ENCODE assay signal across 20 cellular contexts in genomic region chr10:78301481-78301880, GRCh38.
DNase-seq lines count a peak whose midpoint lies in the region; ATAC-seq, FAIRE-seq and TF ChIP-seq lines count a peak whose summit lies in the region.
"Had no signal": no experiment of that assay in that cellular context is flagged by ENCODE, and none has a peak within 500 bp of the region (broad histone marks: within the 10 kb centered on the region; RNA-seq: fewer than 3 reads in every experiment).

No MANE protein-coding gene starts in this region.

- no peak for FAIRE-seq in H1 (lab: Jason Lieb, UNC)
- FAIRE-seq: frontal cortex, GM18507, HTR-8/SVneo had no signal

- no peak overlapping the region for H3K4me2 ChIP-seq in BLaER1
- no peak overlapping the region for H3K4me2 ChIP-seq in DND-41 (ENCODE audit: insufficient read depth, low read length)
- no peak overlapping the region for H3K4me2 ChIP-seq in H1 (ENCODE audit: insufficient read depth in 1 of 2, low read depth in 2 of 2, low read length in 2 of 2)
- peak overlapping the region; percentile 8 for H3K4me2 ChIP-seq in parathyroid adenoma (ENCODE audit: low read length)

- no peaks in the 10 kb centered on the region for H3K27me3 ChIP-seq in BLaER1
- peaks cover 4% of the 10 kb centered on the region for H3K27me3 ChIP-seq in DND-41 (ENCODE audit: insufficient read depth, low read length, poor library complexity)
- H3K27me3 ChIP-seq in H1 (replicated peaks in 1 of 4; ENCODE audit: control insufficient read depth in 3 of 4, extremely low read depth in 1 of 4, insufficient read depth in 3 of 4, low read length in 3 of 4) = 0 out of 7 replicates have a peak, but pooled peaks cover 0 to 3% (median 0%) of the 10 kb centered on the region in 4 experiments
- H3K27me3 ChIP-seq in parathyroid adenoma (ENCODE audit: control insufficient read depth, insufficient read depth, low read length) = no peaks in the 10 kb centered on the region
- no peaks in the 10 kb centered on the region for H3K27me3 ChIP-seq in aorta (ENCODE audit: control insufficient read depth in 1 of 2, insufficient read depth in 2 of 2, low read length in 1 of 2)
- H3K27me3 ChIP-seq: dorsolateral prefrontal cortex had no signal

- no peak overlapping the region for H3K4ac ChIP-seq in H1 (replicated peaks; ENCODE audit: insufficient read length, low read depth, low read length)

- no peak for TF ChIP-seq EP300 in H1 (IDR thresholded peaks at IDR 0.05; ENCODE audit: borderline replicate concordance in 1 of 2, low read depth in 2 of 2, low read length in 2 of 2)

- CTCF ChIA-PET in H1 (lab: Charles Lee; ENCODE audit: partially characterized antibody) = interaction anchor here (0.6 to 5.3 kb wide), 15 partner anchors 10 to 552 kb away, joined by 3 to 55 read pairs (median 5); no protein-coding TSS in a partner anchor

- H3K4me1 ChIP-seq in BLaER1 = peaks cover 41% of the 10 kb centered on the region
- H3K4me1 ChIP-seq in DND-41 (ENCODE audit: insufficient read depth, low read length) = peaks cover 23% of the 10 kb centered on the region
- peaks cover 7 to 10% (median 7%) of the 10 kb centered on the region in 4 experiments for H3K4me1 ChIP-seq in H1 (replicated peaks in 1 of 4; ENCODE audit: control insufficient read depth in 3 of 4, insufficient read depth in 4 of 4, low read length in 3 of 4)
- peaks cover 20% of the 10 kb centered on the region for H3K4me1 ChIP-seq in parathyroid adenoma
- H3K4me1 ChIP-seq in aorta (ENCODE audit: control insufficient read depth in 1 of 2, insufficient read depth in 2 of 2, low read length in 2 of 2) = no peaks in the 10 kb centered on the region

- H2BK20ac ChIP-seq in H1 (ENCODE audit: low read length) = no peak overlapping the region

- H2BK5ac ChIP-seq in H1 (ENCODE audit: low read depth, low read length) = no peak overlapping the region

- H3K36me3 ChIP-seq in BLaER1 (no peaks in the 10 kb centered on the region), DND-41 (ENCODE audit: insufficient read depth, low read length) (no peaks in the 10 kb centered on the region), H1 (ENCODE audit: control insufficient read depth in 2 of 4, insufficient read depth in 4 of 4, low read length in 3 of 4) (no peaks in the 10 kb centered on the region), parathyroid adenoma (ENCODE audit: control insufficient read depth, insufficient read depth, low read length) (no peaks in the 10 kb centered on the region), aorta (ENCODE audit: control insufficient read depth in 1 of 2, insufficient read depth in 2 of 2, low read length in 1 of 2) (no peaks in the 10 kb centered on the region)
- H3K36me3 ChIP-seq: thoracic aorta had no signal

- H2AFZ ChIP-seq in DND-41 (ENCODE audit: low read depth, low read length) = peak overlapping the region; percentile 76
- no peak overlapping the region for H2AFZ ChIP-seq in H1 (ENCODE audit: low read length)
- H2AFZ ChIP-seq in parathyroid adenoma = peak overlapping the region; percentile 85

- no peak overlapping the region for H3K4me3 ChIP-seq in BLaER1
- H3K4me3 ChIP-seq in DND-41 (ENCODE audit: low read depth in 1 of 2, low read length in 2 of 2) = no peak overlapping the region
- H3K4me3 ChIP-seq in H1 (ENCODE audit: extremely low read depth in 1 of 4, insufficient read depth in 2 of 4, low read depth in 3 of 4, low read length in 4 of 4) = no peak overlapping the region
- H3K4me3 ChIP-seq in parathyroid adenoma (ENCODE audit: low read depth, low read length) = no peak overlapping the region
- H3K4me3 ChIP-seq in aorta (ENCODE audit: low read length in 2 of 2) = no peak overlapping the region
- H3K4me3 ChIP-seq: dorsolateral prefrontal cortex, thoracic aorta had no signal

- ATAC-seq in DND-41 (ENCODE audit: insufficient read depth, low read depth) = no peak
- no peak for ATAC-seq in GM19397 (IDR thresholded peaks at IDR 0.05; ENCODE audit: unreplicated experiment)
- no peak for ATAC-seq in aorta (ENCODE audit: low FRiP score)
- ATAC-seq: activated T-cell treated with anti-CD3 and anti-CD28 coated beads, Interleukin-2, amount 50 U/mL, for 4 hours had no signal

- TF ChIP-seq POLR2A in H1 (IDR thresholded peaks at IDR 0.05; ENCODE audit: control extremely low read depth in 1 of 2, low read depth in 2 of 2, low read length in 2 of 2) = no peak

- H3K23me2 ChIP-seq in H1 (ENCODE audit: low read depth, low read length) = peaks cover 4% of the 10 kb centered on the region

- H3K9me3 ChIP-seq in BLaER1 (peaks cover 8% of the 10 kb centered on the region; the same call in 1 of the 2 replicates), DND-41 (ENCODE audit: insufficient read depth, low read length, severe bottlenecking) (no peaks in the 10 kb centered on the region), H1 (ENCODE audit: insufficient read depth in 2 of 2, low read depth in 1 of 2, low read length in 1 of 2) (no peaks in the 10 kb centered on the region; a peak in 1 of 4 replicates), parathyroid adenoma (ENCODE audit: control insufficient read depth, low read length) (no peaks in the 10 kb centered on the region), aorta (ENCODE audit: control insufficient read depth, low read length) (no peaks in the 10 kb centered on the region)
- H3K9me3 ChIP-seq: thoracic aorta had no signal

- no peak overlapping the region for H2BK120ac ChIP-seq in H1 (replicated peaks; ENCODE audit: low read depth, low read length)

- no peak overlapping the region for H3K56ac ChIP-seq in H1 (replicated peaks; ENCODE audit: insufficient read length, low read depth, low read length)

- H3K79me1 ChIP-seq in H1 (ENCODE audit: low read depth, low read length) = no peaks in the 10 kb centered on the region

- DNase-seq in DND-41 = no peak
- DNase-seq in H1 (ENCODE audit: low read depth in 1 of 2, low spot score in 2 of 2) = peak in 1 of 2 experiments; percentile 29
- DNase-seq in DMS 273 (lab: John Stamatoyannopoulos, UW; ENCODE audit: unreplicated experiment) = no peak
- no peak for DNase-seq in aorta
- no peak for DNase-seq in dermis blood vessel endothelial cell
- DNase-seq: activated CD4-positive, alpha-beta T cell treated with anti-CD3 and anti-CD28 coated beads, Interleukin-2, amount 50 U/mL, for 48 hours; activated T-cell treated with anti-CD3 and anti-CD28 coated beads, Interleukin-2, amount 50 U/mL, for 4 hours; Calu3; dorsolateral prefrontal cortex; midbrain; NCI-H1105; NK-92 treated with Interleukin-12 subunit alpha and Interleukin-12 subunit beta, amount 100 ng/mL, for 24 hours; stimulated activated CD4-positive, alpha-beta T cell treated with anti-CD3 and anti-CD28 coated beads, Interleukin-15, amount 100 ng/mL, for 24 hours had no signal

- H4K91ac ChIP-seq in H1 (replicated peaks; ENCODE audit: insufficient read length, low read length) = peak overlapping the region; percentile 36

- no peak overlapping the region for H3K23ac ChIP-seq in H1 (ENCODE audit: insufficient read length)

- 83% methylated on average over 10 of the region's 10 CpGs; no CpG with 5 or more reads in 1 of the 2 experiments for WGBS in H1 (ENCODE audit: extremely low coverage in 1 of 2, insufficient coverage in 1 of 2, insufficient read length in 1 of 2, insufficient replicate concordance in 2 of 2, low coverage in 1 of 2, low lambda C conversion rate in 2 of 2, missing lambda C conversion rate in 1 of 2), 2 experiments
- WGBS in aorta, 2 donors = 87 to 92% methylated on average over 10 of the region's 10 CpGs

- TF ChIP-seq CTCF in DND-41 (IDR thresholded peaks at IDR 0.05; ENCODE audit: borderline replicate concordance, extremely low read depth, low read length, poor library complexity, severe bottlenecking) = no peak
- no peak for TF ChIP-seq CTCF in H1 (IDR thresholded peaks at IDR 0.05; ENCODE audit: control extremely low read depth in 1 of 3, insufficient read depth in 1 of 3, low read depth in 1 of 3, low read length in 3 of 3)
- TF ChIP-seq CTCF in parathyroid adenoma (IDR thresholded peaks at IDR 0.05) = no peak

- no peak overlapping the region for H4K5ac ChIP-seq in H1 (ENCODE audit: insufficient read length, low read depth, low read length)

- H3K9ac ChIP-seq in BLaER1 (no peak overlapping the region), DND-41 (ENCODE audit: low read depth, low read length) (no peak overlapping the region), H1 (replicated peaks in 1 of 4; ENCODE audit: extremely low read depth in 1 of 4, low read depth in 3 of 4, low read length in 3 of 4) (no peak overlapping the region), parathyroid adenoma (no peak overlapping the region)

- H4K8ac ChIP-seq in H1 (ENCODE audit: extremely low read depth, insufficient read depth, low read length) = no peak overlapping the region

- H3K27ac ChIP-seq in BLaER1 (peak overlapping the region; percentile 94; the same call in 1 of the 2 replicates), DND-41 (ENCODE audit: low read length) (no peak overlapping the region), H1 (ENCODE audit: low read depth, low read length) (no peak overlapping the region), parathyroid adenoma (peak overlapping the region; percentile 95), aorta (ENCODE audit: low read depth in 1 of 2, low read length in 2 of 2) (no peak overlapping the region)
- H3K27ac ChIP-seq: thoracic aorta had no signal

- no peaks in the 10 kb centered on the region for H3K79me2 ChIP-seq in DND-41 (ENCODE audit: insufficient read depth, low read length)
- no peaks in the 10 kb centered on the region for H3K79me2 ChIP-seq in H1 (ENCODE audit: control insufficient read depth in 1 of 2, insufficient read depth in 2 of 2, low read length in 2 of 2)
- H3K79me2 ChIP-seq in parathyroid adenoma = no peaks in the 10 kb centered on the region

- H2BK15ac ChIP-seq in H1 (ENCODE audit: low read length) = no peak overlapping the region

- H4K20me1 ChIP-seq in BLaER1 = no peaks in the 10 kb centered on the region
- H4K20me1 ChIP-seq in DND-41 (ENCODE audit: insufficient read depth, low read length) = no peaks in the 10 kb centered on the region
- no peaks in the 10 kb centered on the region for H4K20me1 ChIP-seq in H1 (replicated peaks in 1 of 2; ENCODE audit: control insufficient read depth in 1 of 2, insufficient read depth in 2 of 2, low read length in 2 of 2)

- 0 out of 2 replicates have a peak overlapping the region, but pooled peaks have one; percentile 13 for H2BK12ac ChIP-seq in H1 (ENCODE audit: low read depth, low read length)

- no peak overlapping the region for H3K18ac ChIP-seq in H1 (ENCODE audit: extremely low read depth, low read length)

- TF ChIP-seq RAD21 in H1 (IDR thresholded peaks at IDR 0.05 in 1 of 2, conservative IDR thresholded peaks at IDR 0.05 in 1 of 2; ENCODE audit: low read depth in 2 of 2, low read length in 2 of 2) = no peak

- POLR2A ChIA-PET in H1 (lab: Charles Lee; ENCODE audit: partially characterized antibody) = interaction anchor here (1.2 kb wide), 1 partner anchor 8 kb away, joined by 6 read pairs; no protein-coding TSS in a partner anchor

- no peak overlapping the region for H2AK5ac ChIP-seq in H1 (ENCODE audit: low read depth, low read length)

- no peak overlapping the region for H3K14ac ChIP-seq in H1 (ENCODE audit: insufficient read length)

- intact Hi-C loops in aorta (cut with DNase I) = loop anchor here (5.0 to 10.0 kb wide), 4 partner anchors 84 to 243 kb away; no protein-coding TSS in a partner anchor

TF ChIP-seq in H1, 55 proteins besides CTCF, POLR2A, EP300 and RAD21 (continues in another document):
- no peak for TF ChIP-seq NANOG (IDR thresholded peaks at IDR 0.05; ENCODE audit: insufficient read depth, low read depth, low read length, poor library complexity, severe bottlenecking)
- no peak for TF ChIP-seq TAF1 (IDR thresholded peaks at IDR 0.05; ENCODE audit: low read depth, low read length)

Comparison
In these comparisons a context has a peak if more than half of its experiments do, and no peak if none do; other contexts are left out.
1. H3K27ac ChIP-seq: peak in BLaER1 (single experiment) and parathyroid adenoma (single experiment); none in DND-41 (single experiment), H1 (single experiment) and aorta (0 of 2).